In genomic region chr14:41482861-41483260, GRCh38 we compare ENCODE assay signal across 21 cellular contexts.
"Had no signal": no experiment of that assay in that cellular context is flagged by ENCODE, and none has a peak within 500 bp of the region (broad histone marks: within the 10 kb centered on the region; RNA-seq: fewer than 3 reads in every experiment).

No MANE protein-coding gene starts in this region.

- ATAC-seq: activated CD8-positive, alpha-beta memory T cell treated with anti-CD3 and anti-CD28 coated beads, Interleukin-2, amount 10 ng/mL, durations not matched to agents 7 days and 5 days; activated naive CD8-positive, alpha-beta T cell treated with anti-CD3 and anti-CD28 coated beads, Interleukin-2, amount 50 U/mL, for 24 hours; PC-3; T-cell had no signal

- DNase-seq: activated B cell treated with CpG ODN at 0.5 μM for 24 hours; activated CD4-positive, alpha-beta T cell treated with anti-CD3 and anti-CD28 coated beads for 1 hour; activated CD4-positive, alpha-beta T cell treated with anti-CD3 and anti-CD28 coated beads, Interleukin-2, amount 10 ng/mL, durations not matched to agents 24 days and 14 days; activated CD4-positive, alpha-beta T cell treated with anti-CD3 and anti-CD28 coated beads, Interleukin-2, amount 50 U/mL, for 48 hours; activated CD8-positive, alpha-beta memory T cell treated with anti-CD3 and anti-CD28 coated beads, Interleukin-2, amount 10 ng/mL, durations not matched to agents 7 days and 5 days; activated effector memory CD4-positive, alpha-beta T cell treated with Interleukin-2 at 50 U/mL for 16 hours; activated naive CD4-positive, alpha-beta T cell; activated naive CD8-positive, alpha-beta T cell treated with anti-CD3 and anti-CD28 coated beads, Interleukin-2, amount 50 U/mL, for 24 hours; activated T-cell treated with anti-CD3 and anti-CD28 coated beads, Interleukin-2, amount 50 U/mL, for 24 hours; amygdala; NCI-H1105 treated with DMSO at 0.1 percent for 48 hours; NCI-H146; NCI-H187 treated with DMSO at 0.1 percent for 48 hours; NCI-H2171; NCI-H2227 treated with DMSO at 0.1 percent for 48 hours; NCI-H526 treated with DMSO at 0.1 percent for 48 hours; NCI-H82; NK-92 treated with Interleukin-12 subunit alpha and Interleukin-12 subunit beta, amount 100 ng/mL, for 24 hours; PC-3; SHP77 treated with DMSO at 0.1 percent for 48 hours; T-cell had no signal
